ENCODE assay signal across 8 cellular contexts in the genomic region with DNA sequence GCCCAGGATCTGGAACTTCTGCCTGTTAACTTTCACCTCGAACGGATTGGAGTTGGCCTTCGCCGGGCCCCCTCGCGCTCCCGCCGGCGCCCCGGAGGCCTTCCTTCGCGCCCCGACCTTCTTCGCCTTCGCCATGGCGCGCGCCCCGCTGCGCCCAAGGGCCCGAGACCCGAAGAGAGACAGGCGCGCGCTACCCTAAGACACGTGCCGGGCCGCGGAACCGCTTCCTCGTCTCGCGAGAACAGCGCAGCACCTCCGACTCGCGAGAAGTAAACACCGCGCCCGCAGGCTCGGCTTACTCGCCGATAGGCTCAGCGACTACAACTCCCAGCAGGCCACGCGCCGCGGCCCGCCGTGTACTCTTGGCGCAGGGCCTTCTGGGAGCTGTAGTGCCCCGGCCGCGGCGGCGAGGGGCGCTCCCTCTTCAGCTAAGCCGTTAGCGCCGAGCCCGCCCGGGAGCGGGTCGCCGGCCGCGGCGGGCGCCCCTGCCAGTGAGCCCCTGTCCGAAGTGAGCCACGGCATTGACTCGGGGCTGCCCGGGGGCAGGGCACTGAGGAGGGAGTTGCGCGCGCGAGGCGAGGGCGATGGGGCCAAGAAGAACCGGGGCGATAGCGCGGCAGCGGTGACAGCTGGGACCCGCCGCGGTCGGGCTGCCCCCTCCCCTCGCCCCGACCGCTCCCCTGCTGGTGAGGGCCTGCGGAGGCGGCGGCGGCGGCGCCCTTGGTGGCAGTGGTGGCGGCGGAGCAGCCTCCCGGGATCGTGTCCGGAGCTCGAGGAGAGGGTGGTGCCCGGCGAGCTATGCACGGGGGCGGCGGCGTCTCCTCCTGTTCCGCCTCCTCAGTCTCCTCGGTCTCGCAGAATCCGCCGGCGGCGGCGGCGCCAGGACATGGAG. TPM values are rescaled to one million over a fixed set of nuclear protein-coding genes. Genes with fewer than 3 reads are reported as not detected.
A peak's percentile ranks its signal among the peaks of the same experiment; 100 is the strongest.
DNase-seq lines count a peak whose midpoint lies in the region; ATAC-seq and TF ChIP-seq lines count a peak whose summit lies in the region.

A gene (plus strand): TSS at position 387 of the 892 bp plus-strand sequence. CDS start 500 bp downstream, at position 887.
A gene (minus strand): TSS at position 222 of the 892 bp plus-strand sequence. CDS start 87 bp downstream, at position 135.

- H3K9ac ChIP-seq in colonic mucosa (ENCODE audit: low read depth in 2 of 2, low read length in 2 of 2): peak within 1 kb of the TSS; percentile 81 to 91

- ATAC-seq in GM19324 (IDR thresholded peaks at IDR 0.05; ENCODE audit: low FRiP score, unreplicated experiment) (peak; percentile 91), HG03460 (IDR thresholded peaks at IDR 0.05; ENCODE audit: unreplicated experiment) (peak; percentile 84), left colon (peak; percentile 93)

- H3K9me3 ChIP-seq in colonic mucosa: no peaks in the 10 kb centered on the region

- DNase-seq in C1 segment of cervical spinal cord (lab: John Stamatoyannopoulos, UW) (peak; percentile 70 to 96 (median 92)), NCI-H524 (lab: John Stamatoyannopoulos, UW) (peak; percentile 95 to 99), colonic mucosa (peak; percentile 98), left colon (peak; percentile 98 to 99)
- DNase-seq in activated CD4-positive, alpha-beta T cell treated with anti-CD3 and anti-CD28 coated beads for 48 hours: peak; percentile 98
- DNase-seq in stimulated activated CD4-positive, alpha-beta T cell treated with anti-CD3 and anti-CD28 coated beads, Interleukin-1b, Interleukin-23, amount 100 ng/mL, for 4 hours (ENCODE audit: low read depth in 2 of 2): peak; percentile 92 to 93

- H3K4me1 ChIP-seq in colonic mucosa: peaks cover 7% of the 10 kb centered on the region

- H3K4me3 ChIP-seq in colonic mucosa: peak within 1 kb of the TSS; percentile 91

- H3K27me3 ChIP-seq in colonic mucosa: no peaks in the 10 kb centered on the region

- no peak for TF ChIP-seq CTCF in colonic mucosa (IDR thresholded peaks at IDR 0.05)

- intact Hi-C loops in colonic mucosa (cut with DNase I) (no loop called here), left colon (cut with DNase I, micrococcal nuclease) (no loop called here)

- H3K27ac ChIP-seq in colonic mucosa: peak within 1 kb of the TSS; percentile 75

- no peaks in the 10 kb centered on the region for H3K36me3 ChIP-seq in colonic mucosa

RNA-seq across cellular contexts. Expression of the first gene that starts in this region (rescaled TPM):
- total RNA-seq in colonic mucosa: 1 to 10 TPM in 1 of 2 donors, under 1 TPM in 1; 0.77 to 1.7 TPM
- total RNA-seq in left colon: 1 to 10 TPM; 1.7 to 3.9 TPM

RNA-seq across cellular contexts. Expression of the second gene that starts in this region (rescaled TPM):
- total RNA-seq in colonic mucosa (10 to 100 TPM; 16.5 to 40.4 TPM), left colon (10 to 100 TPM; 20.4 to 22.9 TPM)

Comparison
In these comparisons a context has a peak if more than half of its experiments do, and no peak if none do; other contexts are left out.
1. Peak in every context shown above with its lines: DNase-seq, ATAC-seq, H3K4me3 ChIP-seq and H3K27ac ChIP-seq.